Comparison of ENCODE assay signal across 8 cellular contexts in genomic region chr17:40218740-40219072, GRCh38. TPM values are rescaled to one million over a fixed set of nuclear protein-coding genes. Genes with fewer than 3 reads are reported as not detected.
DNase-seq lines count a peak whose midpoint lies in the region; ATAC-seq and TF ChIP-seq lines count a peak whose summit lies in the region.

No MANE protein-coding gene starts in this region.

- H2BK120ac ChIP-seq in mesenchymal stem cell (ENCODE audit: low read depth, low read length): no peak overlapping the region

- H4K8ac ChIP-seq in mesenchymal stem cell (ENCODE audit: low read length): peak overlapping the region; percentile 91

- H2BK15ac ChIP-seq in mesenchymal stem cell (ENCODE audit: low read depth, poor library complexity, severe bottlenecking): no peak overlapping the region

- H3K23ac ChIP-seq in mesenchymal stem cell (ENCODE audit: low read length in 2 of 2): no peak overlapping the region

- H2AFZ ChIP-seq in mesenchymal stem cell (ENCODE audit: low read depth, low read length): peak overlapping the region; percentile 46

- peak overlapping the region; percentile 89 for H3K4me2 ChIP-seq in mesenchymal stem cell (ENCODE audit: low read length, poor library complexity, severe bottlenecking)

- peak; percentile 50 for ATAC-seq in HG02973 (IDR thresholded peaks at IDR 0.05; ENCODE audit: unreplicated experiment)
- no peak for ATAC-seq in HG03095 (IDR thresholded peaks at IDR 0.05; ENCODE audit: unreplicated experiment)

- H3K4ac ChIP-seq in mesenchymal stem cell (ENCODE audit: low read depth in 1 of 2, low read length in 2 of 2): peak overlapping the region; percentile 4 to 55

- H3K9me3 ChIP-seq in endocrine pancreas (ENCODE audit: control insufficient read depth, low read length) (no peaks in the 10 kb centered on the region), mesenchymal stem cell (ENCODE audit: control insufficient read depth, low read length) (no peaks in the 10 kb centered on the region)

- H3K14ac ChIP-seq in mesenchymal stem cell (ENCODE audit: low read length in 2 of 2): no peak overlapping the region

- peak overlapping the region; percentile 33 for H2AK5ac ChIP-seq in mesenchymal stem cell (ENCODE audit: low read length, severe bottlenecking)

- H3K9ac ChIP-seq in endocrine pancreas (ENCODE audit: control insufficient read depth, insufficient read depth, low read length): no peak overlapping the region
- H3K9ac ChIP-seq in mesenchymal stem cell (ENCODE audit: low read length): peak overlapping the region; percentile 95

- no peaks in the 10 kb centered on the region for H3K79me1 ChIP-seq in mesenchymal stem cell (replicated peaks; ENCODE audit: low read length, poor library complexity, severe bottlenecking)

- DNase-seq in GM12864 (ENCODE audit: low read depth) (peak; percentile 77), NCI-H524 treated with DMSO at 0.1 percent for 48 hours (lab: John Stamatoyannopoulos, UW) (peak; percentile 76), mesenchymal stem cell (peak; percentile 90)
- peak; percentile 32 to 67 (median 38) for DNase-seq in activated CD8-positive, alpha-beta memory T cell treated with anti-CD3 and anti-CD28 coated beads for 48 hours (ENCODE audit: low read depth in 2 of 3, low spot score in 2 of 3)
- peak; percentile 69 for DNase-seq in stimulated activated CD8-positive, alpha-beta memory T cell treated with anti-CD3 and anti-CD28 coated beads, Interleukin-12 subunit alpha, Interleukin-12 subunit beta, amount 100 ng/mL, for 1 hour (ENCODE audit: low read depth)

- H3K18ac ChIP-seq in mesenchymal stem cell (ENCODE audit: low read depth in 1 of 2, low read length in 2 of 2): peak overlapping the region; percentile 34 to 76

- H3K27me3 ChIP-seq in endocrine pancreas (ENCODE audit: control insufficient read depth, insufficient read depth, low read length): no peaks in the 10 kb centered on the region
- no peaks in the 10 kb centered on the region for H3K27me3 ChIP-seq in mesenchymal stem cell (ENCODE audit: control insufficient read depth in 1 of 2, insufficient read depth in 1 of 2, low read length in 2 of 2)

- H3K27ac ChIP-seq in mesenchymal stem cell (ENCODE audit: low read length, poor library complexity, severe bottlenecking): peak overlapping the region; percentile 87

- no peak for TF ChIP-seq CTCF in GM12864 (IDR thresholded peaks at IDR 0.05; ENCODE audit: low read depth, low read length, missing control alignments)

- H3K36me3 ChIP-seq in endocrine pancreas (ENCODE audit: control insufficient read depth, insufficient read depth, low read length): no peaks in the 10 kb centered on the region
- peaks cover 0 to 3% of the 10 kb centered on the region in 2 experiments for H3K36me3 ChIP-seq in mesenchymal stem cell (ENCODE audit: control insufficient read depth in 1 of 2, insufficient read depth in 2 of 2, low read depth in 1 of 2, low read length in 2 of 2)

- H3K4me1 ChIP-seq in endocrine pancreas (ENCODE audit: control insufficient read depth, insufficient read depth, low read length): peaks cover 3% of the 10 kb centered on the region
- H3K4me1 ChIP-seq in mesenchymal stem cell (ENCODE audit: control insufficient read depth, insufficient read depth, low read depth, low read length): peaks cover 9% of the 10 kb centered on the region

- no peak overlapping the region for H2BK5ac ChIP-seq in mesenchymal stem cell (ENCODE audit: low read depth, low read length, poor library complexity, severe bottlenecking)

- H2BK12ac ChIP-seq in mesenchymal stem cell (ENCODE audit: low read length in 2 of 2): no peak overlapping the region

- peak overlapping the region; percentile 9 for H4K91ac ChIP-seq in mesenchymal stem cell (ENCODE audit: low read length)

- H3K4me3 ChIP-seq in GM12864 (ENCODE audit: low read depth, low read length) (peak overlapping the region; percentile 54), endocrine pancreas (ENCODE audit: control insufficient read depth, insufficient read depth, low read length) (peak overlapping the region; percentile 58), mesenchymal stem cell (ENCODE audit: insufficient read depth in 1 of 2, low read depth in 1 of 2, low read length in 2 of 2) (peak overlapping the region in 1 of 2 experiments; percentile 94)

- WGBS in mesenchymal stem cell: 6% methylated on average over 12 of the region's 13 CpGs

RNA-seq across cellular contexts. Expression of gene WIPF2, which starts 0.4 kb away (rescaled TPM):
- polyA plus RNA-seq in mesenchymal stem cell (2013, experiment 1 of 2): 21.9 TPM
- 20.9 TPM for polyA plus RNA-seq in mesenchymal stem cell (2013, experiment 2 of 2)

RNA-seq across cellular contexts. Expression of gene RAPGEFL1, which starts 41.4 kb away (rescaled TPM):
- 1.5 TPM for polyA plus RNA-seq in mesenchymal stem cell (2013, experiment 1 of 2)
- 1.4 TPM for polyA plus RNA-seq in mesenchymal stem cell (2013, experiment 2 of 2)

Comparison
In these comparisons a context has a peak if more than half of its experiments do, and no peak if none do; other contexts are left out.
1. DNase-seq: peak in every context shown above with its lines; median percentile 90 in mesenchymal stem cell; 77 in GM12864; 76 in NCI-H524 treated with DMSO at 0.1 percent for 48 hours; 69 in stimulated activated CD8-positive, alpha-beta memory T cell treated with anti-CD3 and anti-CD28 coated beads, Interleukin-12 subunit alpha, Interleukin-12 subunit beta, amount 100 ng/mL, for 1 hour; 38 in activated CD8-positive, alpha-beta memory T cell treated with anti-CD3 and anti-CD28 coated beads for 48 hours.